Comparison of ENCODE assay signal across 3 cellular contexts in genomic region chrX:15704273-15704672, GRCh38. TPM values are rescaled to one million over a fixed set of nuclear protein-coding genes. Genes with fewer than 3 reads are reported as not detected.
"Had no signal": no experiment of that assay in that cellular context is flagged by ENCODE, and none has a peak within 500 bp of the region (broad histone marks: within the 10 kb centered on the region; RNA-seq: fewer than 3 reads in every experiment).

No MANE protein-coding gene starts in this region.

RNA-seq across cellular contexts. Expression of gene CLTRN, which starts 39.7 kb away (rescaled TPM):
- total RNA-seq: activated CD8-positive, alpha-beta T cell treated with anti-CD3 and anti-CD28 coated beads, Interleukin-2, amount 10 ng/mL, durations not matched to agents 7 days and 5 days; T-helper 1 cell treated with Interleukin-12 subunit alpha and Interleukin-12 subunit beta and Interleukin-4 antibody, amounts not matched to agents 30 ng/mL and 1 ng/mL, for 36 hours; T-helper 2 cell treated with Interferon-gamma antibody and Interleukin-4, amounts not matched to agents 100 ng/mL and 5 ng/mL, for 36 hours had no signal
